ENCODE assay signal across 8 cellular contexts in genomic region chr2:64654993-64655666, GRCh38. TPM values are rescaled to one million over a fixed set of nuclear protein-coding genes. Genes with fewer than 3 reads are reported as not detected.
DNase-seq lines count a peak whose midpoint lies in the region; ATAC-seq and TF ChIP-seq lines count a peak whose summit lies in the region.

No MANE protein-coding gene starts in this region.

- H3K9me3 ChIP-seq in thyroid gland: no peaks in the 10 kb centered on the region

- H3K36me3 ChIP-seq in thyroid gland: no peaks in the 10 kb centered on the region

- TF ChIP-seq CTCF in LNCAP (IDR thresholded peaks at IDR 0.05) (peak; percentile 14; the same call in 1 of the 2 replicates), thyroid gland (IDR thresholded peaks at IDR 0.05) (peak in 3 of 6 experiments; percentile 5 to 29 (median 22)), GM20000 (IDR thresholded peaks at IDR 0.05; ENCODE audit: extremely low read depth, missing control alignments) (no peak)

- peak overlapping the region; percentile 80 for H3K4me3 Mint-ChIP-seq in activated naive CD4-positive, alpha-beta T cell treated with anti-CD3 and anti-CD28 coated beads, Interleukin-2, amount 50 U/mL, for 24 hours

- H3K27ac Mint-ChIP-seq in activated naive CD4-positive, alpha-beta T cell treated with anti-CD3 and anti-CD28 coated beads, Interleukin-2, amount 50 U/mL, for 24 hours: peak overlapping the region; percentile 91

- peaks cover 16 to 24% of the 10 kb centered on the region in 2 donors for H3K4me1 ChIP-seq in thyroid gland

- peak; percentile 13 for DNase-seq in NCI-H2196 (lab: John Stamatoyannopoulos, UW; ENCODE audit: unreplicated experiment)
- no peak for DNase-seq in NCI-H2196 treated with DMSO at 0.1 percent for 48 hours (lab: John Stamatoyannopoulos, UW; ENCODE audit: unreplicated experiment)
- DNase-seq in left kidney (ENCODE audit: low read depth, low spot score): peak; percentile 37
- no peak for DNase-seq in thyroid gland
- DNase-seq in GM20000 (ENCODE audit: low spot score): no peak

- intact Hi-C loops in thyroid gland (cut with DNase I): loop anchor here (5.0 kb wide), 2 partner anchors 77 to 97 kb away; no protein-coding TSS in a partner anchor

- H3K9me3 Mint-ChIP-seq in activated naive CD4-positive, alpha-beta T cell treated with anti-CD3 and anti-CD28 coated beads, Interleukin-2, amount 50 U/mL, for 24 hours: no peaks in the 10 kb centered on the region

- peaks cover 79% of the 10 kb centered on the region for H3K4me1 Mint-ChIP-seq in activated naive CD4-positive, alpha-beta T cell treated with anti-CD3 and anti-CD28 coated beads, Interleukin-2, amount 50 U/mL, for 24 hours

- no peak for ATAC-seq in HG02678 (IDR thresholded peaks at IDR 0.05; ENCODE audit: unreplicated experiment)

- peak overlapping the region in 2 of 3 donors; percentile 94 to 95 for H3K27ac ChIP-seq in thyroid gland

- no peak overlapping the region for H3K4me3 ChIP-seq in thyroid gland (replicated peaks in 1 of 3)

- 68 to 74% methylated on average over 7 of the region's 7 CpGs for WGBS in thyroid gland, 2 donors

- no peaks in the 10 kb centered on the region for H3K27me3 Mint-ChIP-seq in activated naive CD4-positive, alpha-beta T cell treated with anti-CD3 and anti-CD28 coated beads, Interleukin-2, amount 50 U/mL, for 24 hours

- no peak for TF ChIP-seq POLR2A in thyroid gland (IDR thresholded peaks at IDR 0.05)

- H3K36me3 Mint-ChIP-seq in activated naive CD4-positive, alpha-beta T cell treated with anti-CD3 and anti-CD28 coated beads, Interleukin-2, amount 50 U/mL, for 24 hours: no peaks in the 10 kb centered on the region

- no peaks in the 10 kb centered on the region for H3K27me3 ChIP-seq in thyroid gland

RNA-seq across cellular contexts. Expression of gene SERTAD2, which starts 1.4 kb away (rescaled TPM):
- 10 to 100 TPM; 13.7 to 17.3 (median 16.6) TPM for total RNA-seq in thyroid gland

Comparison
In these comparisons a context has a peak if more than half of its experiments do, and no peak if none do; other contexts are left out.
1. DNase-seq: peak in NCI-H2196 (single experiment) and left kidney (single experiment); none in NCI-H2196 treated with DMSO at 0.1 percent for 48 hours (single experiment), thyroid gland (0 of 2) and GM20000 (single experiment).